Comparison of ENCODE assay signal across 8 cellular contexts in the genomic region with DNA sequence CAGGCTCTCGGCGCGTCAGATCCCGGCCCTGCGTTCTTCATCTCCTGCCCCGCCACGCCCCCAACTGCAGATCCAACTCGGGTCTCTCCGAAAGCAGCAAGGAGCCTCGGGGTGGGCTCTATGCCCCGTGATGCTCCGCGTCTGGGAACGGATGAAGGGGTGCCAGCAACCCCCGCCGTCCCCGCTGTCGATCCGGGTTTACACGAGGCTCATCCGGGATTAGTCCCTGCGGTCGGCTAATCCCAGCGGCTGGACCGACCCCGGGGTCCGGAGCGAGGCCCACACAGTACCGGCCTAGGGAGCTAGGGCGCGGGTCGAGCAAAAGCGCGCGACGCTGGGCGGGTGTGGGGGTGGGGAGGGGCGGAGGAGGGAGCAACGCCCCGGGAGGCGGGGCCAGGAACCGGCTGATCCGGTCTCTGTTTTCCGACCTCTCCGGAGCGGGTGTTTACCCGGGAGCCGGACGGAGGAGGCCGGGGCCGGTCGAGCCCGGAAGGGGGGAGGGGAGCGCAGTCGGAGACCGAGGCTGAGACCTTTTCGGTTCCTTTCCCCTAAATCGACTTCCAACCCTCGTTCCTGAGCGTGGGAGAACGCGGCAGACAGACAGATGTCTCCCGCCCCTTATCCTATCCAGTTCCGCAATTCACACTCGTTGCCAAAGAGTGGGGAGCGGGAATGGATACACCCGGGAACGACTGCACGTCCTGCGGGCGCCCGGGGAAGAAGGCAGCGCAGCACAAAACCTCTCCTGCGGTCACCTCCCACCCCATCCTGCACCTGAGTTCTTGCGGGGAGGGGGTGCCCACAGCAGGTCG. TPM values are rescaled to one million over a fixed set of nuclear protein-coding genes. Genes with fewer than 3 reads are reported as not detected.
A peak's percentile ranks its signal among the peaks of the same experiment; 100 is the strongest.
DNase-seq lines count a peak whose midpoint lies in the region; ATAC-seq and TF ChIP-seq lines count a peak whose summit lies in the region.

No MANE protein-coding gene starts in this region.

- TF ChIP-seq CTCF in CD14-positive monocyte (IDR thresholded peaks at IDR 0.05) = no peak
- no peak for TF ChIP-seq CTCF in HL-60 (IDR thresholded peaks at IDR 0.05; ENCODE audit: insufficient read depth, low read length)
- TF ChIP-seq CTCF in OCI-LY1 (IDR thresholded peaks at IDR 0.05; ENCODE audit: low read length) = no peak; the same call in 1 of the 2 replicates

- H3K4me3 Mint-ChIP-seq in CD14-positive monocyte = peak overlapping the region; percentile 88 to 91

- H3K27ac Mint-ChIP-seq in CD14-positive monocyte = peak overlapping the region; percentile 43 to 73 (median 67)

- no peaks in the 10 kb centered on the region for H3K79me2 ChIP-seq in OCI-LY1 (ENCODE audit: insufficient read depth, low read length)

- H3K36me3 Mint-ChIP-seq in CD14-positive monocyte = peaks cover 0 to 2% of the 10 kb centered on the region in 2 donors

- H3K27ac ChIP-seq in HL-60 (replicated peaks) (no peak overlapping the region), OCI-LY1 (ENCODE audit: low read depth, low read length, poor library complexity, severe bottlenecking) (peak overlapping the region; percentile 61), esophagus (ENCODE audit: low read depth in 2 of 2, low read length in 1 of 2) (peak overlapping the region; percentile 96 to 99), muscle layer of colon (ENCODE audit: low read depth, low read length) (peak overlapping the region; percentile 91)

- H3K9me2 ChIP-seq in OCI-LY1 (ENCODE audit: low read depth, low read length) = no peaks in the 10 kb centered on the region

- peak overlapping the region; percentile 94 for H3K4me2 ChIP-seq in OCI-LY1 (ENCODE audit: low read length)

- peaks cover 26% of the 10 kb centered on the region for H3K27me3 ChIP-seq in HL-60 (ENCODE audit: insufficient read depth, poor library complexity, severe bottlenecking)
- no peaks in the 10 kb centered on the region for H3K27me3 ChIP-seq in OCI-LY1 (ENCODE audit: insufficient read depth, low read length)
- no peaks in the 10 kb centered on the region for H3K27me3 ChIP-seq in esophagus (ENCODE audit: control insufficient read depth in 1 of 2, insufficient read depth in 2 of 2, low read length in 2 of 2)
- no peaks in the 10 kb centered on the region for H3K27me3 ChIP-seq in muscle layer of colon (ENCODE audit: control insufficient read depth in 1 of 2, insufficient read depth in 2 of 2, low read length in 2 of 2)

- peak overlapping the region; percentile 58 for H3K4me3 ChIP-seq in HL-60 (replicated peaks; ENCODE audit: insufficient read depth, low read length)
- H3K4me3 ChIP-seq in OCI-LY1 (ENCODE audit: low read depth, low read length, poor library complexity, severe bottlenecking) = peak overlapping the region; percentile 79
- peak overlapping the region; percentile 65 to 74 for H3K4me3 ChIP-seq in esophagus (ENCODE audit: low read depth in 1 of 2, low read length in 2 of 2)
- peak overlapping the region; percentile 91 to 97 for H3K4me3 ChIP-seq in muscle layer of colon (ENCODE audit: low read depth in 1 of 2, low read length in 2 of 2)

- peaks cover 0 to 1% (median 0%) of the 10 kb centered on the region in 7 donors for H3K9me3 Mint-ChIP-seq in CD14-positive monocyte

- intact Hi-C loops in CD14-positive monocyte (cut with micrococcal nuclease) = no loop called here

- H3K36me3 ChIP-seq in OCI-LY1 (ENCODE audit: insufficient read depth, low read length) (no peaks in the 10 kb centered on the region), esophagus (ENCODE audit: control insufficient read depth in 2 of 2, insufficient read depth in 2 of 2, low read length in 1 of 2) (peaks cover 0 to 9% of the 10 kb centered on the region in 2 donors), muscle layer of colon (ENCODE audit: insufficient read depth, low read length) (no peaks in the 10 kb centered on the region)

- H3K9ac ChIP-seq in OCI-LY1 (ENCODE audit: low read length) (peak overlapping the region; percentile 78), muscle layer of colon (ENCODE audit: low read length) (peak overlapping the region; percentile 95)

- ATAC-seq in GM19395 (IDR thresholded peaks at IDR 0.05; ENCODE audit: unreplicated experiment) = peak; percentile 77

- DNase-seq in CD14-positive monocyte (ENCODE audit: low spot score) (no peak), HL-60 (ENCODE audit: low read depth in 1 of 2, low spot score in 1 of 2) (peak; percentile 31 to 39)
- DNase-seq in activated T-cell treated with anti-CD3 and anti-CD28 coated beads, Interleukin-2, amount 50 U/mL, for 1 hour = peak; percentile 77
- peak; percentile 36 to 43 for DNase-seq in stimulated activated CD8-positive, alpha-beta memory T cell treated with anti-CD3 and anti-CD28 coated beads, Interleukin-7, amount 100 ng/mL, for 1 hour (ENCODE audit: low read depth in 2 of 2)

- H3K9me3 ChIP-seq in OCI-LY1 (ENCODE audit: low read length) (no peaks in the 10 kb centered on the region), esophagus (ENCODE audit: control insufficient read depth in 2 of 2, insufficient read depth in 1 of 2, low read depth in 1 of 2, low read length in 1 of 2) (no peaks in the 10 kb centered on the region), muscle layer of colon (ENCODE audit: low read length) (no peaks in the 10 kb centered on the region)

- peaks cover 21% of the 10 kb centered on the region for H3K4me1 Mint-ChIP-seq in CD14-positive monocyte

- H2AFZ ChIP-seq in OCI-LY1 (ENCODE audit: low read length) = 0 out of 2 replicates have a peak overlapping the region, but pooled peaks have one; percentile 92

- H3F3A ChIP-seq in OCI-LY1 (ENCODE audit: insufficient read depth, low read length) = no peaks in the 10 kb centered on the region

- WGBS in esophagus, 2 donors = 0 to 1% methylated on average over 74 to 76 of the region's 76 CpGs

- no peaks in the 10 kb centered on the region for H4K20me1 ChIP-seq in OCI-LY1 (ENCODE audit: insufficient read depth, low read length)

- peaks cover 6% of the 10 kb centered on the region for H3K4me1 ChIP-seq in OCI-LY1 (ENCODE audit: insufficient read depth, low read length, severe bottlenecking)
- peaks cover 0 to 4% of the 10 kb centered on the region in 2 donors for H3K4me1 ChIP-seq in esophagus (ENCODE audit: control insufficient read depth in 2 of 2, insufficient read depth in 2 of 2, low read length in 1 of 2)
- H3K4me1 ChIP-seq in muscle layer of colon (ENCODE audit: insufficient read depth, low read length) = peaks cover 11% of the 10 kb centered on the region

- H3K27me3 Mint-ChIP-seq in CD14-positive monocyte (ENCODE audit: low read depth in 3 of 3) = peaks cover 17 to 43% (median 26%) of the 10 kb centered on the region in 3 donors

RNA-seq across cellular contexts. Expression of a gene that starts 28.6 kb away (rescaled TPM):
- polyA plus RNA-seq in CD14-positive monocyte = not detected
- 10 to 100 TPM; 36.4 to 42.6 TPM for polyA plus RNA-seq in esophagus

Comparison
In these comparisons a context has a peak if more than half of its experiments do, and no peak if none do; other contexts are left out.
1. RNA of a gene that starts 28.6 kb away (polyA plus RNA-seq): 36.4 to 42.6 TPM in esophagus; not detected in CD14-positive monocyte; every median in the first group is over 10 times any median in the second.
2. Peak in every context shown above with its lines, with median percentiles within 50 percentile points of each other: H3K4me3 ChIP-seq.